Comparison of ENCODE assay signal across 10 cellular contexts in genomic region chr5:111472579-111472978, GRCh38. TPM values are rescaled to one million over a fixed set of nuclear protein-coding genes. Genes with fewer than 3 reads are reported as not detected.
DNase-seq lines count a peak whose midpoint lies in the region; ATAC-seq and TF ChIP-seq lines count a peak whose summit lies in the region.
"Had no signal": no experiment of that assay in that cellular context is flagged by ENCODE, and none has a peak within 500 bp of the region (broad histone marks: within the 10 kb centered on the region; RNA-seq: fewer than 3 reads in every experiment).

No MANE protein-coding gene starts in this region.

- no peaks in the 10 kb centered on the region for H3K4me1 ChIP-seq in gastrocnemius medialis

- H3K9me3 ChIP-seq in gastrocnemius medialis: no peaks in the 10 kb centered on the region

- H3K27me3 ChIP-seq in gastrocnemius medialis: no peaks in the 10 kb centered on the region

- no peak overlapping the region for H3K4me3 ChIP-seq in gastrocnemius medialis

- H3K9me3 Mint-ChIP-seq in activated CD4-positive, alpha-beta memory T cell treated with anti-CD3 and anti-CD28 coated beads for 36 hours: no peaks in the 10 kb centered on the region
- H3K9me3 Mint-ChIP-seq in activated CD4-positive, alpha-beta memory T cell treated with anti-CD3 and anti-CD28 coated beads, Interleukin-2, amount 10 ng/mL, durations not matched to agents 7 days and 5 days: peaks cover 4% of the 10 kb centered on the region

- intact Hi-C loops in activated CD4-positive, alpha-beta memory T cell treated with anti-CD3 and anti-CD28 coated beads for 36 hours (cut with micrococcal nuclease): no loop called here
- intact Hi-C loops in gastrocnemius medialis (cut with DNase I; ENCODE audit: low total_unique reads): no loop called here

- H3K4me1 Mint-ChIP-seq in activated CD4-positive, alpha-beta memory T cell treated with anti-CD3 and anti-CD28 coated beads for 36 hours (ENCODE audit: low read depth): no peaks in the 10 kb centered on the region
- no peaks in the 10 kb centered on the region for H3K4me1 Mint-ChIP-seq in activated CD4-positive, alpha-beta memory T cell treated with anti-CD3 and anti-CD28 coated beads, Interleukin-2, amount 10 ng/mL, durations not matched to agents 7 days and 5 days

- H3K27me3 Mint-ChIP-seq in activated CD4-positive, alpha-beta memory T cell treated with anti-CD3 and anti-CD28 coated beads for 36 hours: no peaks in the 10 kb centered on the region
- no peaks in the 10 kb centered on the region for H3K27me3 Mint-ChIP-seq in activated CD4-positive, alpha-beta memory T cell treated with anti-CD3 and anti-CD28 coated beads, Interleukin-2, amount 10 ng/mL, durations not matched to agents 7 days and 5 days

- CTCF ChIA-PET in activated CD4-positive, alpha-beta memory T cell treated with anti-CD3 and anti-CD28 coated beads for 36 hours (lab: Charles Lee): no interaction called here
- CTCF ChIA-PET in activated CD4-positive, alpha-beta memory T cell treated with anti-CD3 and anti-CD28 coated beads, Interleukin-2, amount 10 ng/mL, durations not matched to agents 7 days and 5 days (lab: Charles Lee): no interaction called here

- H3K4me3 Mint-ChIP-seq in activated CD4-positive, alpha-beta memory T cell treated with anti-CD3 and anti-CD28 coated beads for 36 hours: no peak overlapping the region
- no peak overlapping the region for H3K4me3 Mint-ChIP-seq in activated CD4-positive, alpha-beta memory T cell treated with anti-CD3 and anti-CD28 coated beads, Interleukin-2, amount 10 ng/mL, durations not matched to agents 7 days and 5 days

- POLR2A ChIA-PET in activated CD4-positive, alpha-beta memory T cell treated with anti-CD3 and anti-CD28 coated beads for 36 hours (lab: Charles Lee): no interaction called here
- POLR2A ChIA-PET in activated CD4-positive, alpha-beta memory T cell treated with anti-CD3 and anti-CD28 coated beads, Interleukin-2, amount 10 ng/mL, durations not matched to agents 7 days and 5 days (lab: Charles Lee): interaction anchor here (0.6 kb wide), 1 partner anchor 674 kb away, joined by 3 read pairs; no protein-coding TSS in a partner anchor

- in situ Hi-C loops in GM13977 (cut with MboI; ENCODE audit: low pct_unique_long_range_greater_than_20kb, low sequenced_read_pairs, unreplicated experiment) (loop anchor here (25.0 kb wide), 1 partner anchor 310 kb away; no protein-coding TSS in a partner anchor), gastrocnemius medialis (cut with MboI; ENCODE audit: low sequenced_read_pairs in 4 of 4) (no loop called here)

- TF ChIP-seq CTCF in GM13977 (IDR thresholded peaks at IDR 0.05; ENCODE audit: extremely low read depth, insufficient read depth, missing control alignments) (no peak), gastrocnemius medialis (IDR thresholded peaks at IDR 0.05 in 4 of 5, conservative IDR thresholded peaks at IDR 0.05 in 1 of 5) (no peak)

- no peak for TF ChIP-seq POLR2A in gastrocnemius medialis (IDR thresholded peaks at IDR 0.05)

- peak overlapping the region; percentile 40 for H3K27ac Mint-ChIP-seq in activated CD4-positive, alpha-beta memory T cell treated with anti-CD3 and anti-CD28 coated beads for 36 hours
- no peak overlapping the region for H3K27ac Mint-ChIP-seq in activated CD4-positive, alpha-beta memory T cell treated with anti-CD3 and anti-CD28 coated beads, Interleukin-2, amount 10 ng/mL, durations not matched to agents 7 days and 5 days

- no peak for DNase-seq in activated CD4-positive, alpha-beta memory T cell treated with anti-CD3 and anti-CD28 coated beads for 36 hours
- DNase-seq in activated CD4-positive, alpha-beta memory T cell treated with anti-CD3 and anti-CD28 coated beads, Interleukin-2, amount 10 ng/mL, durations not matched to agents 7 days and 5 days: no peak
- DNase-seq in SIG-M5 treated with dmso at 0.1 percent for 504 hours (lab: John Stamatoyannopoulos, UW; ENCODE audit: unreplicated experiment): peak; percentile 78
- DNase-seq in putamen (ENCODE audit: low spot score): peak; percentile 81
- DNase-seq in GM13977 (ENCODE audit: low spot score): no peak
- DNase-seq in gastrocnemius medialis: no peak
- DNase-seq: ACHN; activated CD4-positive, alpha-beta T cell treated with anti-CD3 and anti-CD28 coated beads, Interleukin-2, amount 50 U/mL, for 1 hour had no signal

- H3K27ac ChIP-seq in gastrocnemius medialis: no peak overlapping the region

- peaks cover 7% of the 10 kb centered on the region for H3K36me3 Mint-ChIP-seq in activated CD4-positive, alpha-beta memory T cell treated with anti-CD3 and anti-CD28 coated beads for 36 hours
- peaks cover 10% of the 10 kb centered on the region for H3K36me3 Mint-ChIP-seq in activated CD4-positive, alpha-beta memory T cell treated with anti-CD3 and anti-CD28 coated beads, Interleukin-2, amount 10 ng/mL, durations not matched to agents 7 days and 5 days (ENCODE audit: low read depth)

- H3K36me3 ChIP-seq in gastrocnemius medialis: no peaks in the 10 kb centered on the region

- peak; percentile 57 for ATAC-seq in HG02763 (IDR thresholded peaks at IDR 0.05; ENCODE audit: unreplicated experiment)
- ATAC-seq in gastrocnemius medialis: no peak
- no peak for ATAC-seq in HG03039 (IDR thresholded peaks at IDR 0.05; ENCODE audit: unreplicated experiment)

RNA-seq across cellular contexts. Expression of gene STARD4, which starts 39.8 kb away (rescaled TPM):
- total RNA-seq in activated CD4-positive, alpha-beta memory T cell treated with anti-CD3 and anti-CD28 coated beads for 36 hours: 10 to 100 TPM; 49.5 to 49.9 TPM
- total RNA-seq in activated CD4-positive, alpha-beta memory T cell treated with anti-CD3 and anti-CD28 coated beads, Interleukin-2, amount 10 ng/mL, durations not matched to agents 7 days and 5 days: 10 to 100 TPM; 71.8 to 74.9 TPM
- 1 to 10 TPM in 2 of 4 donors, under 1 TPM in 2; 0.49 to 2.7 (median 1.4) TPM for total RNA-seq in gastrocnemius medialis

Comparison
In these comparisons a context has a peak if more than half of its experiments do, and no peak if none do; other contexts are left out.
1. DNase-seq: peak in SIG-M5 treated with dmso at 0.1 percent for 504 hours (single experiment) and putamen (single experiment); none in activated CD4-positive, alpha-beta memory T cell treated with anti-CD3 and anti-CD28 coated beads for 36 hours (single experiment), activated CD4-positive, alpha-beta memory T cell treated with anti-CD3 and anti-CD28 coated beads, Interleukin-2, amount 10 ng/mL, durations not matched to agents 7 days and 5 days (single experiment), GM13977 (single experiment) and gastrocnemius medialis (0 of 2).
2. RNA of gene STARD4, which starts 39.8 kb away (total RNA-seq): 71.8 to 74.9 TPM in activated CD4-positive, alpha-beta memory T cell treated with anti-CD3 and anti-CD28 coated beads, Interleukin-2, amount 10 ng/mL, durations not matched to agents 7 days and 5 days and 49.5 to 49.9 TPM in activated CD4-positive, alpha-beta memory T cell treated with anti-CD3 and anti-CD28 coated beads for 36 hours; 0.49 to 2.7 TPM in gastrocnemius medialis; every median in the first group is over 10 times any median in the second.